ENCODE assay signal across 1 cellular context in the genomic region with DNA sequence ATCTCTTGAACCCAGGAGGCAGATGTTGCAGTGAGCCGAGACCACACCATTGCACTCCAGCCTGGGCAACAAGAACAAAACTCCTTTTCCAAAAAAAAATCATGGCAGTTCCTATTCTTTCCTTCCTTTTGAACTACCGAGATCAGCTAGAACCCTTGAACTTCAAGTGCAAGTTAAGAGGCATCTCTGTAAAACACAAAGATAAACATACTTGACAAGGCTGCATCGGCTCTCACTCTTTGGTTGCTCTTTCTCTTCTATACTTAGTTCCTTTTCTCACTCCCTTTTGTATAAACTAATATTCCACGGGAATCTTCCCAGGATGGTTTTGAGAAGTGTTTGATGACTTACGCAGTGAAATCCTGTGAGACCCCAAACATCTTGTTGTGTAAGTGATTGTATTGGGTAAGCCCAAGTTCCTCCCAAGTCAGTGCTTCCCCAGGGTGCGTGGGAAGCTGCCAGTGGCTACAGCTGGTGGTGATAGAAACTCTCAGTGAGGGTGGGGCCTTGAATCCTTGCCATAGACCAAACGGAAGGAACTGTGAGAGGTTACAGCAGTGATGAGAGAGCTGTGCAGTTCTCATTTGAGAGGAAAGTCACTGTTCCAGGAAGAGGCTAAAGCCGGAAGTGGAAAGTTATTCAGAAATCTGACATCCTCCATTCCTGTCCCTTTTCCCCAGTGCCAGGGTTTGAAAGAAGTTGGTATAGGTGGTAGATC.
TF ChIP-seq lines count a peak whose summit lies in the region.

No MANE protein-coding gene starts in this region.

TF ChIP-seq in SK-N-SH, 30 proteins besides CTCF, POLR2A, EP300 and RAD21 (continued from another document):
- TF ChIP-seq, protein P1, sequence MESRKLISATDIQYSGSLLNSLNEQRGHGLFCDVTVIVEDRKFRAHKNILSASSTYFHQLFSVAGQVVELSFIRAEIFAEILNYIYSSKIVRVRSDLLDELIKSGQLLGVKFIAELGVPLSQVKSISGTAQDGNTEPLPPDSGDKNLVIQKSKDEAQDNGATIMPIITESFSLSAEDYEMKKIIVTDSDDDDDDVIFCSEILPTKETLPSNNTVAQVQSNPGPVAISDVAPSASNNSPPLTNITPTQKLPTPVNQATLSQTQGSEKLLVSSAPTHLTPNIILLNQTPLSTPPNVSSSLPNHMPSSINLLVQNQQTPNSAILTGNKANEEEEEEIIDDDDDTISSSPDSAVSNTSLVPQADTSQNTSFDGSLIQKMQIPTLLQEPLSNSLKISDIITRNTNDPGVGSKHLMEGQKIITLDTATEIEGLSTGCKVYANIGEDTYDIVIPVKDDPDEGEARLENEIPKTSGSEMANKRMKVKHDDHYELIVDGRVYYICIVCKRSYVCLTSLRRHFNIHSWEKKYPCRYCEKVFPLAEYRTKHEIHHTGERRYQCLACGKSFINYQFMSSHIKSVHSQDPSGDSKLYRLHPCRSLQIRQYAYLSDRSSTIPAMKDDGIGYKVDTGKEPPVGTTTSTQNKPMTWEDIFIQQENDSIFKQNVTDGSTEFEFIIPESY (IDR thresholded peaks at IDR 0.05; ENCODE audit: borderline replicate concordance, low read depth): no peak
- TF ChIP-seq POLR2AphosphoS5 (IDR thresholded peaks at IDR 0.05; ENCODE audit: low read depth, low read length): no peak
- TF ChIP-seq, protein P2, sequence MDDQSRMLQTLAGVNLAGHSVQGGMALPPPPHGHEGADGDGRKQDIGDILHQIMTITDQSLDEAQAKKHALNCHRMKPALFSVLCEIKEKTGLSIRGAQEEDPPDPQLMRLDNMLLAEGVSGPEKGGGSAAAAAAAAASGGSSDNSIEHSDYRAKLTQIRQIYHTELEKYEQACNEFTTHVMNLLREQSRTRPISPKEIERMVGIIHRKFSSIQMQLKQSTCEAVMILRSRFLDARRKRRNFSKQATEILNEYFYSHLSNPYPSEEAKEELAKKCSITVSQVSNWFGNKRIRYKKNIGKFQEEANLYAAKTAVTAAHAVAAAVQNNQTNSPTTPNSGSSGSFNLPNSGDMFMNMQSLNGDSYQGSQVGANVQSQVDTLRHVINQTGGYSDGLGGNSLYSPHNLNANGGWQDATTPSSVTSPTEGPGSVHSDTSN (IDR thresholded peaks at IDR 0.05): no peak
- TF ChIP-seq, protein P3, sequence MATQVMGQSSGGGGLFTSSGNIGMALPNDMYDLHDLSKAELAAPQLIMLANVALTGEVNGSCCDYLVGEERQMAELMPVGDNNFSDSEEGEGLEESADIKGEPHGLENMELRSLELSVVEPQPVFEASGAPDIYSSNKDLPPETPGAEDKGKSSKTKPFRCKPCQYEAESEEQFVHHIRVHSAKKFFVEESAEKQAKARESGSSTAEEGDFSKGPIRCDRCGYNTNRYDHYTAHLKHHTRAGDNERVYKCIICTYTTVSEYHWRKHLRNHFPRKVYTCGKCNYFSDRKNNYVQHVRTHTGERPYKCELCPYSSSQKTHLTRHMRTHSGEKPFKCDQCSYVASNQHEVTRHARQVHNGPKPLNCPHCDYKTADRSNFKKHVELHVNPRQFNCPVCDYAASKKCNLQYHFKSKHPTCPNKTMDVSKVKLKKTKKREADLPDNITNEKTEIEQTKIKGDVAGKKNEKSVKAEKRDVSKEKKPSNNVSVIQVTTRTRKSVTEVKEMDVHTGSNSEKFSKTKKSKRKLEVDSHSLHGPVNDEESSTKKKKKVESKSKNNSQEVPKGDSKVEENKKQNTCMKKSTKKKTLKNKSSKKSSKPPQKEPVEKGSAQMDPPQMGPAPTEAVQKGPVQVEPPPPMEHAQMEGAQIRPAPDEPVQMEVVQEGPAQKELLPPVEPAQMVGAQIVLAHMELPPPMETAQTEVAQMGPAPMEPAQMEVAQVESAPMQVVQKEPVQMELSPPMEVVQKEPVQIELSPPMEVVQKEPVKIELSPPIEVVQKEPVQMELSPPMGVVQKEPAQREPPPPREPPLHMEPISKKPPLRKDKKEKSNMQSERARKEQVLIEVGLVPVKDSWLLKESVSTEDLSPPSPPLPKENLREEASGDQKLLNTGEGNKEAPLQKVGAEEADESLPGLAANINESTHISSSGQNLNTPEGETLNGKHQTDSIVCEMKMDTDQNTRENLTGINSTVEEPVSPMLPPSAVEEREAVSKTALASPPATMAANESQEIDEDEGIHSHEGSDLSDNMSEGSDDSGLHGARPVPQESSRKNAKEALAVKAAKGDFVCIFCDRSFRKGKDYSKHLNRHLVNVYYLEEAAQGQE (IDR thresholded peaks at IDR 0.05; ENCODE audit: low read depth, low read length): no peak
